In the genomic region with DNA sequence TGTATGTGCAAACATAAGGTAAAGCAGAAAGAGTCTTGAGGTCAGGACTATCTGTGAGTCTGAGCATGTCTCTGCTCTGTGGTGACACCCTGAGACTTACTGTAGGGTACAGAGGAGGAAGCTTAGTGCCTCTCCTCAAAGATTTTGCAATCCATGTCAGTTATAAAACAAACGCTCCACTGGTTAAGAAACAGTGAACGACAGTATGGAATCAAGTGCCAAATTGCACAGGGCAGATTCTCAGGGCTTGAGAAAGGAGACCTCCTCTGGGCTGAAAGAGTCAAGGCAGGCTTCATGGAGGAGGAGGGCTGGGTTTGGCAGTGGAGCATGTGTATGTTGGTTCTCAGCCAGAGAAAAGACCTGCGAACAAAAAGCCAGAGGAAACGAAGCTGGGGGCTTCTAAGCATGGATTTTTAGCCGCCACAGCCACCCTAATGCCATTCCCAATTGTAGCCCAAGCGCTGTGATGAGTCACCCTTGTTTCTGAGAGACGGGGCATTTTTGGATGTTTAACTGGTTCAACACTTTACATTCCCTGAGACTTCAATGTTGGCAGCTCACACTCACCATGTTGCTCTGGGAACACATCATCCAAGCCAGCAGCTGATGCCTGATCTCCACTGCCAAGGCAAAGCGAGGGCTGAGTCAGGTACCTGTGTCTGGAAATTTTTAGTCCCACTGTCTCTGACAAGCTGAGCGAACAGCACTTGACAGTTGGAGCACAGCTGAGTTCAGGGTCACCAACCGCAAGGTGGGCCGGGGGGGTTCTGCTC, we compare ENCODE assay signal across 13 cellular contexts. TPM values are rescaled to one million over a fixed set of nuclear protein-coding genes. Genes with fewer than 3 reads are reported as not detected.
A peak's percentile ranks its signal among the peaks of the same experiment; 100 is the strongest.
DNase-seq lines count a peak whose midpoint lies in the region; TF ChIP-seq lines count a peak whose summit lies in the region.
"Had no signal": no experiment of that assay in that cellular context is flagged by ENCODE, and none has a peak within 500 bp of the region (broad histone marks: within the 10 kb centered on the region; RNA-seq: fewer than 3 reads in every experiment).

No MANE protein-coding gene starts in this region.

- H3K9me3 ChIP-seq in BE2C (no peaks in the 10 kb centered on the region), Peyer's patch (no peaks in the 10 kb centered on the region)

- TF ChIP-seq POLR2A in Peyer's patch (IDR thresholded peaks at IDR 0.05) = no peak

- peaks cover 21% of the 10 kb centered on the region for H3K27me3 ChIP-seq in BE2C
- peaks cover 0 to 15% of the 10 kb centered on the region in 2 donors for H3K27me3 ChIP-seq in Peyer's patch

- H3K4me3 ChIP-seq in BE2C (ENCODE audit: low read depth, low read length) (no peak overlapping the region), Peyer's patch (no peak overlapping the region)

- no peaks in the 10 kb centered on the region for H3K36me3 ChIP-seq in BE2C
- H3K36me3 ChIP-seq in Peyer's patch = no peaks in the 10 kb centered on the region

- H3K27ac ChIP-seq in Peyer's patch = no peak overlapping the region

- no peak for TF ChIP-seq CTCF in BE2C (IDR thresholded peaks at IDR 0.05; ENCODE audit: low read depth, low read length)
- no peak for TF ChIP-seq CTCF in Peyer's patch (IDR thresholded peaks at IDR 0.05)

- H3K4me1 ChIP-seq in BE2C = no peaks in the 10 kb centered on the region; the same call in 1 of the 2 replicates
- peaks cover 0 to 26% (median 2%) of the 10 kb centered on the region in 4 donors for H3K4me1 ChIP-seq in Peyer's patch

- DNase-seq in Ammon's horn (ENCODE audit: low spot score) = peak; percentile 81
- DNase-seq in NCI-H446 treated with DMSO at 0.1 percent for 48 hours (lab: John Stamatoyannopoulos, UW) = peak; percentile 88
- DNase-seq in cerebellar cortex (ENCODE audit: low spot score) = peak; percentile 94
- peak; percentile 65 for DNase-seq in inferior parietal cortex (ENCODE audit: extremely low spot score)
- DNase-seq in BE2C = no peak
- no peak for DNase-seq in NCI-H2227 (lab: John Stamatoyannopoulos, UW; ENCODE audit: unreplicated experiment)
- no peak for DNase-seq in NCI-H128 (lab: John Stamatoyannopoulos, UW; ENCODE audit: unreplicated experiment)
- DNase-seq in Peyer's patch = no peak
- DNase-seq: activated CD8-positive, alpha-beta memory T cell treated with anti-CD3 and anti-CD28 coated beads for 24 hours; activated naive CD8-positive, alpha-beta T cell treated with anti-CD3 and anti-CD28 coated beads for 36 hours; immature natural killer cell; stimulated activated naive CD4-positive, alpha-beta T cell treated with Interleukin-2 at 50 U/mL for 16 hours had no signal

RNA-seq across cellular contexts. Expression of a gene that starts 3.4 kb away (rescaled TPM):
- polyA plus RNA-seq in BE2C (2012; ENCODE audit: insufficient read depth, insufficient read length, low read depth) = 4.5 TPM
- total RNA-seq in Peyer's patch = 10 to 100 TPM in 1 of 4 donors, 1 to 10 TPM in 2, under 1 TPM in 1; 0.70 to 13.2 (median 5.9) TPM
- total RNA-seq: neural crest cell had no signal

Comparison
In these comparisons a context has a peak if more than half of its experiments do, and no peak if none do; other contexts are left out.
1. DNase-seq: peak in Ammon's horn (single experiment), NCI-H446 treated with DMSO at 0.1 percent for 48 hours (single experiment), cerebellar cortex (single experiment) and inferior parietal cortex (single experiment); none in BE2C (single experiment), NCI-H2227 (single experiment), NCI-H128 (single experiment) and Peyer's patch (0 of 3).